Comparison of ENCODE assay signal across 8 cellular contexts in genomic region chr4:102564399-102564921, GRCh38.
A peak's percentile ranks its signal among the peaks of the same experiment; 100 is the strongest.
DNase-seq lines count a peak whose midpoint lies in the region; ATAC-seq and TF ChIP-seq lines count a peak whose summit lies in the region.

No MANE protein-coding gene starts in this region.

- H3K27me3 ChIP-seq in MM.1S (replicated peaks; ENCODE audit: insufficient read depth, low read length) (no peaks in the 10 kb centered on the region), transverse colon (no peaks in the 10 kb centered on the region)

- H3K9me2 ChIP-seq in MM.1S (replicated peaks; ENCODE audit: insufficient read depth, low read length): no peaks in the 10 kb centered on the region

- peaks cover 16% of the 10 kb centered on the region for H3K4me1 ChIP-seq in MM.1S (ENCODE audit: low read length)
- H3K4me1 ChIP-seq in transverse colon: peaks cover 0 to 15% (median 3%) of the 10 kb centered on the region in 4 donors

- H3K36me3 ChIP-seq in MM.1S (replicated peaks; ENCODE audit: insufficient read depth, low read length): no peaks in the 10 kb centered on the region
- H3K36me3 ChIP-seq in transverse colon: peaks cover 0 to 7% (median 0%) of the 10 kb centered on the region in 4 donors

- H3K9me3 ChIP-seq in MM.1S (replicated peaks; ENCODE audit: insufficient read depth, low read length): no peaks in the 10 kb centered on the region
- H3K9me3 ChIP-seq in transverse colon: no peaks in the 10 kb centered on the region

- no peak for TF ChIP-seq POLR2A in transverse colon (IDR thresholded peaks at IDR 0.05)

- 68 to 81% methylated on average over 3 to 4 of the region's 4 CpGs for WGBS in transverse colon (ENCODE audit: low coverage in 1 of 2), 2 donors

- no peak overlapping the region for H3K4me2 ChIP-seq in MM.1S (ENCODE audit: low read depth, low read length)

- H3K27ac ChIP-seq in MM.1S (ENCODE audit: low read length) (no peak overlapping the region), transverse colon (no peak overlapping the region)

- intact Hi-C loops in transverse colon (cut with DNase I; ENCODE audit: low total_unique reads): no loop called here

- H4K20me1 ChIP-seq in MM.1S (ENCODE audit: insufficient read depth, low read length): no peaks in the 10 kb centered on the region

- H3K4me3 ChIP-seq in MM.1S (ENCODE audit: low read length) (no peak overlapping the region), transverse colon (no peak overlapping the region)

- TF ChIP-seq CTCF in MM.1S (IDR thresholded peaks at IDR 0.05; ENCODE audit: low read length): no peak
- TF ChIP-seq CTCF in transverse colon (IDR thresholded peaks at IDR 0.05): no peak

- H3K79me2 ChIP-seq in MM.1S (ENCODE audit: low read length): peaks cover 69% of the 10 kb centered on the region

- in situ Hi-C loops in transverse colon (cut with MboI; ENCODE audit: low pct_ligation_motif_present in 1 of 4, low pct_unique_long_range_greater_than_20kb in 1 of 4, low sequenced_read_pairs in 3 of 4): no loop called here

- ATAC-seq in GM18498 (IDR thresholded peaks at IDR 0.05; ENCODE audit: unreplicated experiment): peak; percentile 79
- peak; percentile 82 for ATAC-seq in GM21723 (IDR thresholded peaks at IDR 0.05; ENCODE audit: unreplicated experiment)
- ATAC-seq in left lobe of liver: no peak

- H3F3A ChIP-seq in MM.1S (ENCODE audit: insufficient read depth, low read length): no peaks in the 10 kb centered on the region

- peak; percentile 64 for DNase-seq in M059J (ENCODE audit: low read depth)
- peak; percentile 9 for DNase-seq in fibroblast of gingiva (ENCODE audit: low read depth)
- no peak for DNase-seq in MM.1S
- DNase-seq in DMS79 treated with DMSO at 0.1 percent for 48 hours (lab: John Stamatoyannopoulos, UW): no peak
- DNase-seq in left lobe of liver (ENCODE audit: low spot score): no peak
- no peak for DNase-seq in transverse colon

- no peak overlapping the region for H2AFZ ChIP-seq in MM.1S (ENCODE audit: low read length)

- H3K9ac ChIP-seq in MM.1S (ENCODE audit: low read length): no peak overlapping the region

- TF ChIP-seq EP300 in transverse colon (IDR thresholded peaks at IDR 0.05; ENCODE audit: low read depth): no peak

Comparison
In these comparisons a context has a peak if more than half of its experiments do, and no peak if none do; other contexts are left out.
1. DNase-seq: peak in M059J (single experiment) and fibroblast of gingiva (single experiment); none in MM.1S (single experiment), DMS79 treated with DMSO at 0.1 percent for 48 hours (single experiment), left lobe of liver (single experiment) and transverse colon (single experiment).